ENCODE assay signal across 30 cellular contexts in the genomic region with DNA sequence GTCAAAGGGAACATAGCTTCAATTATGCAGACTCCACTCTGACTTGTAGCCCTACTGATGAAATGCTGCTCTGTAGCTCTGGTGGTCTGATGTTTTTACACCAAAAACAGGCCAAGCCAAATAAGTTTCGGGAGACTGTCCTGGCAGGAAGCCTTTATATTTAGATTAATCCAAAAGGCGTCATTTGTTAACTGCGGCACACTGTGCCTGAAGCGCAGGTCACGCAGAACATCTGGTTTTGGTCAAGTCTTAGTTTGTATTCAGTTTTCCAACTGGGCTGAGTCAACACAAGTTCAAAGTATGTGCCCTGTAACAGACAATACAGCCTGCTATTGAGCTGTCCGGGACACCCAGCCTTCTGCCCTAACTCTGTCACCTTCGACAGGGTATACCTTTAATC.
A peak's percentile ranks its signal among the peaks of the same experiment; 100 is the strongest.
DNase-seq lines count a peak whose midpoint lies in the region; ATAC-seq and TF ChIP-seq lines count a peak whose summit lies in the region.
"Had no signal": no experiment of that assay in that cellular context is flagged by ENCODE, and none has a peak within 500 bp of the region (broad histone marks: within the 10 kb centered on the region; RNA-seq: fewer than 3 reads in every experiment).

No MANE protein-coding gene starts in this region.

- intact Hi-C loops in Right ventricle myocardium inferior (cut with DNase I), result no loop called here
- intact Hi-C loops in cardiac septum (cut with DNase I), result no loop called here
- intact Hi-C loops in sciatic nerve (cut with DNase I), result no loop called here
- intact Hi-C loops in dorsolateral prefrontal cortex (cut with DNase I), result loop anchor here in 1 of 2 donors (5.0 kb wide), 1 partner anchor 367 kb away; a partner anchor contains a TSS

- no peak overlapping the region for H2AFZ ChIP-seq in fibroblast of lung (ENCODE audit: low read length)

- H3K27me3 Mint-ChIP-seq in HFFc6 (ENCODE audit: insufficient read depth), result peaks cover 4% of the 10 kb centered on the region; the same call in 1 of the 2 replicates

- H3K4me3 ChIP-seq in fibroblast of lung (replicated peaks in 1 of 4; ENCODE audit: control extremely low read depth in 1 of 4, insufficient read depth in 1 of 4, low read depth in 3 of 4, low read length in 4 of 4) (no peak overlapping the region), dorsolateral prefrontal cortex (no peak overlapping the region)
- H3K4me3 ChIP-seq: esophagus squamous epithelium, lung, prostate gland, SJCRH30, upper lobe of left lung had no signal

- H3K4me1 Mint-ChIP-seq in HFFc6 (ENCODE audit: low read depth), result peaks cover 9% of the 10 kb centered on the region
- H3K4me1 Mint-ChIP-seq: CD4-positive, alpha-beta memory T cell; central memory CD8-positive, alpha-beta T cell; IgD-negative memory B cell; naive thymus-derived CD8-positive, alpha-beta T cell; stimulated activated naive B cell treated with anti-CD40 and anti-IgM and Interleukin-4, amounts not matched to agents 10 μg/mL and 1 μg/mL and 100 μg/mL, for 72 hours had no signal

- H3K79me2 ChIP-seq in fibroblast of lung (ENCODE audit: control insufficient read depth, insufficient read depth, low read length), result no peaks in the 10 kb centered on the region

- H3K36me3 ChIP-seq in fibroblast of lung (ENCODE audit: control insufficient read depth, insufficient read depth, low read length), result no peaks in the 10 kb centered on the region
- H3K36me3 ChIP-seq: ascending aorta, esophagus squamous epithelium, prostate gland, SJCRH30, upper lobe of left lung had no signal

- H3K27me3 ChIP-seq in fibroblast of lung (ENCODE audit: control insufficient read depth, insufficient read depth, low read length), result no peaks in the 10 kb centered on the region
- no peaks in the 10 kb centered on the region for H3K27me3 ChIP-seq in dorsolateral prefrontal cortex
- H3K27me3 ChIP-seq: ascending aorta, esophagus squamous epithelium, SJCRH30, upper lobe of left lung had no signal

- no peaks in the 10 kb centered on the region for H3K36me3 Mint-ChIP-seq in HFFc6 (ENCODE audit: low read depth)
- H3K36me3 Mint-ChIP-seq: stimulated activated naive B cell treated with anti-CD40 and anti-IgM and Interleukin-4, amounts not matched to agents 10 μg/mL and 1 μg/mL and 100 μg/mL, for 72 hours had no signal

- peak overlapping the region; percentile 1 for H3K4me2 ChIP-seq in fibroblast of lung (ENCODE audit: extremely low read depth, insufficient read depth, low read length)

- H4K20me1 ChIP-seq in fibroblast of lung (ENCODE audit: control insufficient read depth, extremely low read depth, insufficient read depth, low read length), result no peaks in the 10 kb centered on the region

- no peak overlapping the region for H3K27ac Mint-ChIP-seq in HFFc6
- H3K27ac Mint-ChIP-seq: activated naive CD8-positive, alpha-beta T cell; CD4-positive, alpha-beta memory T cell; IgD-negative memory B cell; naive thymus-derived CD8-positive, alpha-beta T cell; stimulated activated naive B cell treated with anti-CD40 and anti-IgM and Interleukin-4, amounts not matched to agents 10 μg/mL and 1 μg/mL and 100 μg/mL, for 72 hours had no signal

- H3K9ac ChIP-seq in fibroblast of lung (ENCODE audit: insufficient read depth, low read length), result no peak overlapping the region

- no peak for DNase-seq in Right ventricle myocardium inferior (ENCODE audit: missing footprints)
- DNase-seq in cardiac septum (ENCODE audit: low spot score), result no peak
- DNase-seq in HFFc6, result peak; percentile 4
- peak in 1 of 2 donors; percentile 77 for DNase-seq in fibroblast of lung (ENCODE audit: low read depth in 2 of 2)
- no peak for DNase-seq in sciatic nerve (ENCODE audit: low spot score)
- DNase-seq in dorsolateral prefrontal cortex, result no peak
- no peak for DNase-seq in cerebellar cortex (ENCODE audit: low spot score)
- DNase-seq in nucleus accumbens (lab: John Stamatoyannopoulos, UW), result no peak
- DNase-seq: 8988T; activated CD4-positive, alpha-beta T cell treated with anti-CD3 and anti-CD28 coated beads for 48 hours; activated CD8-positive, alpha-beta memory T cell treated with anti-CD3 and anti-CD28 coated beads for 24 hours; CD4-positive, alpha-beta memory T cell; DND-41; esophagus squamous epithelium; naive thymus-derived CD8-positive, alpha-beta T cell; NCI-H1048; NCI-H2107; NCI-H446; SJCRH30; stimulated activated naive B cell treated with anti-CD40 and anti-IgM and Interleukin-4, amounts not matched to agents 10 μg/mL and 1 μg/mL and 100 μg/mL, for 72 hours; substantia nigra; T-helper 9 cell; upper lobe of left lung had no signal

- H3K27ac ChIP-seq in fibroblast of lung (ENCODE audit: insufficient read depth, low read length), result no peak overlapping the region
- peak overlapping the region in 1 of 59 donors; percentile 9 for H3K27ac ChIP-seq in dorsolateral prefrontal cortex
- H3K27ac ChIP-seq: prostate gland, SJCRH30, upper lobe of left lung, VCaP had no signal

- peak; percentile 57 for ATAC-seq in Right ventricle myocardium inferior
- ATAC-seq in sciatic nerve, result peak; percentile 80
- ATAC-seq: naive thymus-derived CD8-positive, alpha-beta T cell; stimulated activated naive B cell treated with anti-CD40 and anti-IgM and Interleukin-4, amounts not matched to agents 10 μg/mL and 1 μg/mL and 100 μg/mL, for 72 hours had no signal

- H3K9me3 Mint-ChIP-seq in HFFc6, result peaks cover 12% of the 10 kb centered on the region

- H3K4me3 Mint-ChIP-seq in HFFc6, result no peak overlapping the region
- H3K4me3 Mint-ChIP-seq: activated naive CD8-positive, alpha-beta T cell; CD4-positive, alpha-beta memory T cell; central memory CD8-positive, alpha-beta T cell; IgD-negative memory B cell; naive thymus-derived CD8-positive, alpha-beta T cell; stimulated activated naive B cell treated with anti-CD40 and anti-IgM and Interleukin-4, amounts not matched to agents 10 μg/mL and 1 μg/mL and 100 μg/mL, for 72 hours had no signal

- TF ChIP-seq CTCF in HFFc6 (IDR thresholded peaks at IDR 0.05), result no peak
- TF ChIP-seq CTCF in fibroblast of lung (conservative IDR thresholded peaks at IDR 0.05 in 1 of 2, IDR thresholded peaks at IDR 0.05 in 1 of 2; ENCODE audit: low read depth in 1 of 2, low read length in 2 of 2), result no peak
- TF ChIP-seq CTCF in dorsolateral prefrontal cortex (IDR thresholded peaks at IDR 0.05 in 54 of 56, conservative IDR thresholded peaks at IDR 0.05 in 2 of 56; ENCODE audit: low read depth in 1 of 56, partially characterized antibody in 56 of 56), result no peak

- H3K9me3 ChIP-seq in fibroblast of lung (ENCODE audit: control insufficient read depth, insufficient read depth, low read depth, low read length), result no peaks in the 10 kb centered on the region
- H3K9me3 ChIP-seq: prostate gland, SJCRH30 had no signal

- peaks cover 3% of the 10 kb centered on the region for H3K4me1 ChIP-seq in fibroblast of lung (ENCODE audit: control insufficient read depth, extremely low read depth, insufficient read depth, low read length)
- H3K4me1 ChIP-seq: prostate gland, SJCRH30, upper lobe of left lung had no signal
